In the genomic region with DNA sequence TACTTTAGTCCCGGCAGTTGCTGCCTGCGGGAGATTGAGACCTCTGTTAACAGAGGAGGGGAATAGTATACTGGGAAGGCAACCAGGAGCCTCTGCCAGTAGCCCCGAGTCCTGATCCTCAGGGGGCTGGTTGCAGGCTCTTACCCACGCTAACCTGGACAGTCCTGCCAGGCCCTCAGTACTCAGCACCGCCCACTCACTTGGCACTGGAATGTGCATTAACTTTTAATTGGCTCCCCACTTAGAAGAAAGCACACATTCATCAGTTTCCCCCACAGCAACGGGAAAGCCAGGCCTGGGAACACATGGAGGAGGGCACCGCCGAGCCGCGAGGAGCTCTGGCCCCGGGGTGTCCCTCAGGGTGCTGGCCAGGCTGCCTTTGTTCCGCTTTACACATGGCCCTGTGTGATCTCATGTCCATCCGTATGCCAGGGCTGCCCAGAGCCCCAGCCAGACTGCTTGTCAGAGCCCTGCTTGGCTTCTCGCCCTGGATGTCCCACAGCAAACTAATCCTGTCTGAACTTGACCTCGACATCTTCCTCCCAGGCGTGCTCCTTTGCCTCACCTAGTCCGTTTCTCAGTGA, we compare ENCODE assay signal across 22 cellular contexts. TPM values are rescaled to one million over a fixed set of nuclear protein-coding genes. Genes with fewer than 3 reads are reported as not detected.
DNase-seq lines count a peak whose midpoint lies in the region; ATAC-seq and TF ChIP-seq lines count a peak whose summit lies in the region.
"Had no signal": no experiment of that assay in that cellular context is flagged by ENCODE, and none has a peak within 500 bp of the region (broad histone marks: within the 10 kb centered on the region; RNA-seq: fewer than 3 reads in every experiment).

No MANE protein-coding gene starts in this region.

- no peaks in the 10 kb centered on the region for H4K20me1 ChIP-seq in BLaER1 treated with 17β-estradiol and CSF1 and Interleukin-3, amounts not matched to agents 10 nM and 100 nM
- H4K20me1 ChIP-seq in mammary epithelial cell (ENCODE audit: insufficient read depth, low read length): no peaks in the 10 kb centered on the region

- no peak for TF ChIP-seq CTCF in mammary epithelial cell (conservative IDR thresholded peaks at IDR 0.05 in 1 of 2, IDR thresholded peaks at IDR 0.05 in 1 of 2; ENCODE audit: extremely low read depth in 1 of 2, insufficient read depth in 1 of 2, low read depth in 1 of 2, low read length in 2 of 2)
- no peak for TF ChIP-seq CTCF in heart right ventricle (IDR thresholded peaks at IDR 0.05)

- ATAC-seq in heart right ventricle: peak; percentile 57 to 88 (median 82)
- no peak for ATAC-seq in GM19035 (IDR thresholded peaks at IDR 0.05; ENCODE audit: unreplicated experiment)
- no peak for ATAC-seq in HG03378 (IDR thresholded peaks at IDR 0.05; ENCODE audit: unreplicated experiment)
- ATAC-seq: activated CD4-positive, alpha-beta T cell treated with anti-CD3 and anti-CD28 coated beads for 36 hours had no signal

- no peaks in the 10 kb centered on the region for H3K27me3 ChIP-seq in BLaER1 treated with 17β-estradiol and CSF1 and Interleukin-3, amounts not matched to agents 10 nM and 100 nM
- H3K27me3 ChIP-seq in mammary epithelial cell (ENCODE audit: insufficient read depth, low read length) (no peaks in the 10 kb centered on the region), heart right ventricle (no peaks in the 10 kb centered on the region)
- H3K27me3 ChIP-seq: Peyer's patch, right lobe of liver had no signal

- dilution Hi-C loops in mammary epithelial cell (cut with HindIII; ENCODE audit: low sequenced_read_pairs): no loop called here

- peak overlapping the region; percentile 2 to 89 (median 82); a peak in 15 of 22 replicates for H3K9ac ChIP-seq in BLaER1 treated with 17β-estradiol and CSF1 and Interleukin-3, amounts not matched to agents 10 nM and 100 nM
- H3K9ac ChIP-seq in mammary epithelial cell (ENCODE audit: insufficient read depth, low read length): no peak overlapping the region

- no TSS peak for BruUV-seq in mammary epithelial cell (replicated peaks; lab: Mats Ljungman, UMichigan)

- H3K4me1 ChIP-seq in BLaER1 treated with 17β-estradiol and CSF1 and Interleukin-3, amounts not matched to agents 10 nM and 100 nM: peaks cover 77 to 98% (median 87%) of the 10 kb centered on the region in 10 experiments
- peaks cover 22% of the 10 kb centered on the region for H3K4me1 ChIP-seq in mammary epithelial cell (ENCODE audit: insufficient read depth, low read length)
- peaks cover 22 to 64% (median 55%) of the 10 kb centered on the region in 9 donors for H3K4me1 ChIP-seq in heart right ventricle
- H3K4me1 ChIP-seq: HAP-1 had no signal

- H3K36me3 ChIP-seq in BLaER1 treated with 17β-estradiol and CSF1 and Interleukin-3, amounts not matched to agents 10 nM and 100 nM: peaks cover 29 to 61% (median 50%) of the 10 kb centered on the region in 11 experiments
- H3K36me3 ChIP-seq in mammary epithelial cell (ENCODE audit: insufficient read depth, low read length): no peaks in the 10 kb centered on the region
- peaks cover 0 to 61% (median 27%) of the 10 kb centered on the region in 9 donors for H3K36me3 ChIP-seq in heart right ventricle
- H3K36me3 ChIP-seq: HAP-1 had no signal

- peak overlapping the region in 10 of 11 experiments; percentile 91 to 99 (median 96); a peak in 19 of 22 replicates for H3K27ac ChIP-seq in BLaER1 treated with 17β-estradiol and CSF1 and Interleukin-3, amounts not matched to agents 10 nM and 100 nM
- no peak overlapping the region for H3K27ac ChIP-seq in mammary epithelial cell (ENCODE audit: insufficient read depth, low read depth, low read length)
- peak overlapping the region in 9 of 10 donors; percentile 55 to 84 (median 77) for H3K27ac ChIP-seq in heart right ventricle
- H3K27ac ChIP-seq: Peyer's patch, right lobe of liver had no signal

- in situ Hi-C loops in mammary epithelial cell (cut with MboI; ENCODE audit: low sequenced_read_pairs in 2 of 2): no loop called here

- no peaks in the 10 kb centered on the region for H3K79me2 ChIP-seq in mammary epithelial cell (ENCODE audit: insufficient read depth, low read length)

- WGBS in mammary epithelial cell (ENCODE audit: low coverage, missing lambda C conversion rate): 6% methylated on average over 15 of the region's 17 CpGs
- WGBS in heart right ventricle, 2 donors: 30 to 51% methylated on average over 17 of the region's 17 CpGs

- CTCF ChIA-PET in mammary epithelial cell (lab: Charles Lee; ENCODE audit: low non-redundant PET): no interaction called here

- H3K4me2 ChIP-seq in BLaER1 treated with 17β-estradiol and CSF1 and Interleukin-3, amounts not matched to agents 10 nM and 100 nM: peak overlapping the region; percentile 50 to 91 (median 81)
- H3K4me2 ChIP-seq in mammary epithelial cell (ENCODE audit: insufficient read depth, low read depth, low read length): peak overlapping the region; percentile 59

- no peaks in the 10 kb centered on the region for H3K9me3 ChIP-seq in BLaER1 treated with 17β-estradiol and CSF1 and Interleukin-3, amounts not matched to agents 10 nM and 100 nM (replicated peaks in 1 of 11)
- H3K9me3 ChIP-seq in mammary epithelial cell (replicated peaks; ENCODE audit: insufficient read depth, low read length) (no peaks in the 10 kb centered on the region), heart right ventricle (no peaks in the 10 kb centered on the region)
- H3K9me3 ChIP-seq: HAP-1, Peyer's patch, right lobe of liver had no signal

- peak; percentile 47 for DNase-seq in mammary epithelial cell
- DNase-seq in heart right ventricle: peak; percentile 64 to 80
- peak in 8 of 10 donors; percentile 28 to 96 (median 54) for DNase-seq in posterior cingulate gyrus
- no peak for DNase-seq in DMS153 treated with DMSO at 0.1 percent for 48 hours (lab: John Stamatoyannopoulos, UW; ENCODE audit: unreplicated experiment)
- DNase-seq in GM19238 (ENCODE audit: insufficient read length, low spot score): no peak
- DNase-seq: activated CD4-positive, alpha-beta T cell treated with anti-CD3 and anti-CD28 coated beads for 36 hours; activated naive CD8-positive, alpha-beta T cell treated with anti-CD3 and anti-CD28 coated beads for 36 hours; activated T-cell treated with anti-CD3 and anti-CD28 coated beads, Interleukin-2, amount 50 U/mL, for 1 hour; Calu3; cortex of kidney; islet precursor cell; NCI-H187 treated with DMSO at 0.1 percent for 48 hours; NCI-H526 treated with DMSO at 0.1 percent for 48 hours; Peyer's patch; stimulated activated naive CD4-positive, alpha-beta T cell had no signal

- intact Hi-C loops in mammary epithelial cell (cut with micrococcal nuclease): no loop called here
- intact Hi-C loops in heart right ventricle (cut with DNase I): no loop called here
- intact Hi-C loops in posterior cingulate gyrus (cut with DNase I): no loop called here

- peak overlapping the region; percentile 55 for H2AFZ ChIP-seq in mammary epithelial cell (ENCODE audit: low read depth, low read length)

- peak overlapping the region in 4 of 10 experiments; percentile 24 to 43 (median 40); a peak in 5 of 20 replicates for H3K4me3 ChIP-seq in BLaER1 treated with 17β-estradiol and CSF1 and Interleukin-3, amounts not matched to agents 10 nM and 100 nM
- H3K4me3 ChIP-seq in mammary epithelial cell (replicated peaks in 1 of 3; ENCODE audit: insufficient read depth in 1 of 3, low read depth in 2 of 3, low read length in 3 of 3) (peak overlapping the region in 1 of 3 experiments; percentile 6), heart right ventricle (no peak overlapping the region)
- H3K4me3 ChIP-seq: HAP-1, Peyer's patch, right lobe of liver had no signal

RNA-seq across cellular contexts. Expression of gene BCKDHA, which starts 14.2 kb away (rescaled TPM):
- total RNA-seq in mammary epithelial cell: 10 to 100 TPM; 13.5 to 36.5 TPM
- polyA plus RNA-seq in mammary epithelial cell: 25.1 TPM
- 27.0 TPM for polyA minus RNA-seq in mammary epithelial cell
- 10 to 100 TPM; 35.5 to 63.0 (median 42.5) TPM for total RNA-seq in heart right ventricle
- polyA plus RNA-seq in heart right ventricle: 10 to 100 TPM; 19.5 to 74.6 TPM

RNA-seq across cellular contexts. Expression of gene EXOSC5, which starts 14.6 kb away (rescaled TPM):
- total RNA-seq in mammary epithelial cell: 10 to 100 TPM; 16.5 to 17.3 TPM
- 26.3 TPM for polyA plus RNA-seq in mammary epithelial cell
- polyA minus RNA-seq in mammary epithelial cell: 26.2 TPM
- total RNA-seq in heart right ventricle: 10 to 100 TPM; 10.6 to 17.8 (median 13.6) TPM
- 10 to 100 TPM; 17.1 to 43.8 TPM for polyA plus RNA-seq in heart right ventricle

RNA-seq across cellular contexts. Expression of gene B3GNT8, which starts 15.4 kb away (rescaled TPM):
- total RNA-seq in mammary epithelial cell (1 to 10 TPM; 5.2 to 5.8 TPM), heart right ventricle (10 to 100 TPM in 2 of 10 donors, 1 to 10 TPM in 8; 6.2 to 11.7 (median 8.8) TPM)
- polyA plus RNA-seq in mammary epithelial cell (0.93 TPM), heart right ventricle (10 to 100 TPM in 1 of 2 donors, 1 to 10 TPM in 1; 3.3 to 13.3 TPM)
- 0.67 TPM for polyA minus RNA-seq in mammary epithelial cell
- total RNA-seq: LHCN-M2 had no signal

RNA-seq across cellular contexts. Expression of gene DMAC2, which starts 27.9 kb away (rescaled TPM):
- total RNA-seq in mammary epithelial cell (10 to 100 TPM; 39.2 to 50.6 TPM), heart right ventricle (100 to 1,000 TPM in 5 of 10 donors, 10 to 100 TPM in 5; 80.8 to 139 (median 101) TPM)
- polyA plus RNA-seq in mammary epithelial cell (76.9 TPM), heart right ventricle (100 to 1,000 TPM; 103 to 118 TPM)
- polyA minus RNA-seq in mammary epithelial cell: 50.3 TPM

RNA-seq across cellular contexts. Expression of gene ERICH4, which starts 31.2 kb away (rescaled TPM):
- total RNA-seq in mammary epithelial cell (not detected), heart right ventricle (under 1 TPM in 1 of 10 donors, not detected in 9; 0.37 TPM)
- polyA plus RNA-seq in mammary epithelial cell (not detected), heart right ventricle (under 1 TPM in 1 of 2 donors, not detected in 1; 0.10 TPM)
- not detected for polyA minus RNA-seq in mammary epithelial cell
- total RNA-seq: A673; activated CD4-positive, alpha-beta T cell treated with anti-CD3 and anti-CD28 coated beads for 36 hours; activated naive CD8-positive, alpha-beta T cell treated with anti-CD3 and anti-CD28 coated beads for 36 hours; Calu3; LHCN-M2; right lobe of liver had no signal

Comparison
In these comparisons a context has a peak if more than half of its experiments do, and no peak if none do; other contexts are left out.
1. DNase-seq: peak in mammary epithelial cell (single experiment), heart right ventricle (2 of 2) and posterior cingulate gyrus (8 of 10); none in DMS153 treated with DMSO at 0.1 percent for 48 hours (single experiment) and GM19238 (single experiment).
2. ATAC-seq: peak in heart right ventricle (8 of 8); none in GM19035 (single experiment) and HG03378 (single experiment).